ENCODE assay signal across 8 cellular contexts in the genomic region with DNA sequence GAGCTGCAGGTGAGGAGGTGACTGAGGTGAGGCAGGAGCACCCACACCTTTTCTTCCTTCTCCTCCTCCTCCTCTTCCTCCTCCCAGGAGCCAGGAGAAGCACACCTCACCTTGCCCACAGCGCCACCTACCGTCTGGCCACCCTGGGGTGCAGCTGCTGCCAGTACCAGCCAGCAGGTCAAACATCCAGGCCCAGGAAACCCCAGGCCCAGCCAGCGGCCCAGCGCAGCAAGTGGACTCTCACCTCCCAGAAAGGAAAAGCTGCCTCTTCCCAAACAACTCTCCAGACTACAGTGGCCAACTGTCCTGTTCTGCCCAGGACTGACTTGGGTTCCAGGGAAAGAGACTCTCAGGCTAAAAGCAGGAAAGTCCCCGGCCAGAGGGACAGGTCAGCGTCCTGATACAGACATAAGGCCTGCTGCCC. TPM values are rescaled to one million over a fixed set of nuclear protein-coding genes. Genes with fewer than 3 reads are reported as not detected.
DNase-seq lines count a peak whose midpoint lies in the region; ATAC-seq and TF ChIP-seq lines count a peak whose summit lies in the region.

No MANE protein-coding gene starts in this region.

- peaks cover 3% of the 10 kb centered on the region for H3K4me1 Mint-ChIP-seq in progenitor cell of endocrine pancreas (ENCODE audit: low read depth)

- no peaks in the 10 kb centered on the region for H4K20me1 ChIP-seq in OCI-LY1 (ENCODE audit: insufficient read depth, low read length)

- no peak overlapping the region for H3K9ac ChIP-seq in OCI-LY1 (ENCODE audit: low read length)

- peak; percentile 88 for TF ChIP-seq CTCF in AG04449 (IDR thresholded peaks at IDR 0.05; ENCODE audit: insufficient read depth, low read length, missing control alignments)
- peak; percentile 67 for TF ChIP-seq CTCF in GM13976 (IDR thresholded peaks at IDR 0.05; ENCODE audit: borderline replicate concordance, control extremely low read depth, extremely low read depth, insufficient read depth, missing control alignments)
- peak; percentile 65 for TF ChIP-seq CTCF in OCI-LY1 (IDR thresholded peaks at IDR 0.05; ENCODE audit: low read length)
- TF ChIP-seq CTCF in gastroesophageal sphincter (IDR thresholded peaks at IDR 0.05) = peak in 3 of 4 experiments; percentile 21 to 63 (median 39)
- TF ChIP-seq CTCF in progenitor cell of endocrine pancreas (IDR thresholded peaks at IDR 0.05; ENCODE audit: unreplicated experiment) = peak; percentile 84

- ATAC-seq in gastroesophageal sphincter = no peak

- no peaks in the 10 kb centered on the region for H3K9me3 Mint-ChIP-seq in progenitor cell of endocrine pancreas (ENCODE audit: low read depth)

- no peak overlapping the region for H3K27ac Mint-ChIP-seq in progenitor cell of endocrine pancreas

- POLR2A ChIA-PET in AG04449 (lab: Yijun Ruan, JAX) = interaction anchor here (0.7 to 3.5 kb wide), 2 partner anchors 12 to 72 kb away, joined by 3 to 11 read pairs; partner anchors contain the start of gene RASD1

- no peaks in the 10 kb centered on the region for H3K27me3 Mint-ChIP-seq in progenitor cell of endocrine pancreas

- TF ChIP-seq POLR2A in gastroesophageal sphincter (IDR thresholded peaks at IDR 0.05) = no peak

- no peak overlapping the region for H3K4me2 ChIP-seq in OCI-LY1 (ENCODE audit: low read length)

- in situ Hi-C loops in GM13976 (cut with MboI; ENCODE audit: low sequenced_read_pairs, unreplicated experiment) = no loop called here

- H3K36me3 ChIP-seq in OCI-LY1 (ENCODE audit: insufficient read depth, low read length) (no peaks in the 10 kb centered on the region; the same call in 1 of the 2 replicates), gastroesophageal sphincter (peaks cover 0 to 6% of the 10 kb centered on the region in 2 donors)

- H2AFZ ChIP-seq in OCI-LY1 (ENCODE audit: low read length) = no peak overlapping the region

- no peak overlapping the region for H3K4me3 ChIP-seq in AG04449 (ENCODE audit: low read depth, low read length)
- no peak overlapping the region for H3K4me3 ChIP-seq in OCI-LY1 (ENCODE audit: low read depth, low read length, poor library complexity, severe bottlenecking)
- H3K4me3 ChIP-seq in gastroesophageal sphincter = no peak overlapping the region

- 80% methylated on average over 1 of the region's 6 CpGs; no CpG with 5 or more reads in 1 of the 2 donors for WGBS in gastroesophageal sphincter (ENCODE audit: low coverage in 1 of 2), 2 donors

- H3K27me3 ChIP-seq in OCI-LY1 (ENCODE audit: insufficient read depth, low read length) (no peaks in the 10 kb centered on the region), gastroesophageal sphincter (no peaks in the 10 kb centered on the region)

- TF ChIP-seq EP300 in gastroesophageal sphincter (IDR thresholded peaks at IDR 0.05) = no peak

- no peak overlapping the region for H3K27ac ChIP-seq in OCI-LY1 (ENCODE audit: low read depth, low read length, poor library complexity, severe bottlenecking)
- H3K27ac ChIP-seq in gastroesophageal sphincter = no peak overlapping the region

- no peaks in the 10 kb centered on the region for H3K36me3 Mint-ChIP-seq in progenitor cell of endocrine pancreas (ENCODE audit: insufficient read depth)

- CTCF ChIA-PET in AG04449 (lab: Yijun Ruan, JAX) = interaction anchor here (0.8 to 9.3 kb wide), 36 partner anchors 9 to 465 kb away, joined by 3 to 172 read pairs (median 6); partner anchors contain the start of genes PEMT and RASD1

- H3K4me3 Mint-ChIP-seq in progenitor cell of endocrine pancreas (ENCODE audit: low read depth) = no peak overlapping the region

- DNase-seq in AG04449 (ENCODE audit: low read depth, low spot score) (no peak), GM13976 (ENCODE audit: low spot score) (peak; percentile 85), progenitor cell of endocrine pancreas (ENCODE audit: low spot score, unreplicated experiment) (peak; percentile 80), NCI-H446 treated with DMSO at 0.1 percent for 48 hours (lab: John Stamatoyannopoulos, UW) (no peak), AML-193 (lab: John Stamatoyannopoulos, UW) (no peak)
- DNase-seq in activated T-cell treated with anti-CD3 and anti-CD28 coated beads, Interleukin-2, amount 50 U/mL, for 48 hours = peak; percentile 76 to 78

- no peaks in the 10 kb centered on the region for H3K9me3 ChIP-seq in OCI-LY1 (ENCODE audit: low read length)
- H3K9me3 ChIP-seq in gastroesophageal sphincter = no peaks in the 10 kb centered on the region

- H3K4me1 ChIP-seq in OCI-LY1 (ENCODE audit: insufficient read depth, low read length, severe bottlenecking) = no peaks in the 10 kb centered on the region
- H3K4me1 ChIP-seq in gastroesophageal sphincter = peaks cover 0 to 43% (median 22%) of the 10 kb centered on the region in 3 donors

- no peaks in the 10 kb centered on the region for H3F3A ChIP-seq in OCI-LY1 (ENCODE audit: insufficient read depth, low read length)

- H3K79me2 ChIP-seq in OCI-LY1 (ENCODE audit: insufficient read depth, low read length) = no peaks in the 10 kb centered on the region

- no peaks in the 10 kb centered on the region for H3K9me2 ChIP-seq in OCI-LY1 (ENCODE audit: low read depth, low read length)

RNA-seq across cellular contexts. Expression of gene PEMT, which starts 22.7 kb away (rescaled TPM):
- total RNA-seq in gastroesophageal sphincter (10 to 100 TPM in 3 of 4 donors, 1 to 10 TPM in 1; 8.6 to 20.7 (median 17.5) TPM), progenitor cell of endocrine pancreas (61.3 and 67.0 TPM in 2 replicates)

Comparison
In these comparisons a context has a peak if more than half of its experiments do, and no peak if none do; other contexts are left out.
1. DNase-seq: peak in GM13976 (single experiment), activated T-cell treated with anti-CD3 and anti-CD28 coated beads, Interleukin-2, amount 50 U/mL, for 48 hours (2 of 2) and progenitor cell of endocrine pancreas (single experiment); none in AG04449 (single experiment), NCI-H446 treated with DMSO at 0.1 percent for 48 hours (single experiment) and AML-193 (0 of 2).
2. Peak in every context shown above with its lines, with median percentiles within 50 percentile points of each other: CTCF ChIP-seq.